In genomic region chr5:88236866-88237642, GRCh38 we compare ENCODE assay signal across 20 cellular contexts. TPM values are rescaled to one million over a fixed set of nuclear protein-coding genes. Genes with fewer than 3 reads are reported as not detected.
DNase-seq lines count a peak whose midpoint lies in the region; ATAC-seq and TF ChIP-seq lines count a peak whose summit lies in the region.
"Had no signal": no experiment of that assay in that cellular context is flagged by ENCODE, and none has a peak within 500 bp of the region (broad histone marks: within the 10 kb centered on the region; RNA-seq: fewer than 3 reads in every experiment).

No MANE protein-coding gene starts in this region.

- no peak for TF ChIP-seq CTCF in IMR-90 (conservative IDR thresholded peaks at IDR 0.05; ENCODE audit: low read depth, low read length)
- no peak for TF ChIP-seq CTCF in brain microvascular endothelial cell (IDR thresholded peaks at IDR 0.05; ENCODE audit: low read depth, low read length, missing control alignments)

- H3K36me3 ChIP-seq in IMR-90 (ENCODE audit: control insufficient read depth, insufficient read depth, low read length), result 0 out of 2 replicates have a peak, but pooled peaks cover 2% of the 10 kb centered on the region
- no peaks in the 10 kb centered on the region for H3K36me3 ChIP-seq in brain microvascular endothelial cell (replicated peaks)

- no peak overlapping the region for H3K18ac ChIP-seq in IMR-90 (ENCODE audit: low read depth, low read length)

- no peaks in the 10 kb centered on the region; the same call in 1 of the 2 replicates for H4K20me1 ChIP-seq in IMR-90 (ENCODE audit: insufficient read depth, low read length)

- no peak overlapping the region for H4K91ac ChIP-seq in IMR-90 (ENCODE audit: insufficient read depth, low read depth, low read length)

- no peak overlapping the region for H3K9ac ChIP-seq in IMR-90 (ENCODE audit: low read depth, low read length)

- H2BK15ac ChIP-seq in IMR-90 (ENCODE audit: low read depth, low read length), result no peak overlapping the region

- peak overlapping the region; percentile 27 for H2AFZ ChIP-seq in IMR-90 (replicated peaks; ENCODE audit: low read length, poor library complexity)

- in situ Hi-C loops in IMR-90 (cut with MboI; ENCODE audit: low sequenced_read_pairs) (no loop called here), brain microvascular endothelial cell (cut with HindIII; ENCODE audit: low pct_ligation_motif_present, low sequenced_read_pairs) (no loop called here)

- TF ChIP-seq POLR2A in IMR-90 (IDR thresholded peaks at IDR 0.05; ENCODE audit: low read depth, low read length), result no peak

- H3K27ac ChIP-seq in IMR-90 (ENCODE audit: insufficient read depth, low read length), result no peak overlapping the region
- no peak overlapping the region for H3K27ac ChIP-seq in brain microvascular endothelial cell
- H3K27ac ChIP-seq: coronary artery, epithelial cell of prostate, skin epidermis, upper lobe of right lung, VCaP had no signal

- no peak overlapping the region for H2AK5ac ChIP-seq in IMR-90 (ENCODE audit: low read depth, low read length)

- CTCF ChIA-PET in IMR-90 (lab: Yijun Ruan, JAX), result interaction anchor here (0.6 kb wide), 1 partner anchor 36 kb away, joined by 3 read pairs; no protein-coding TSS in a partner anchor

- no peak overlapping the region for H4K8ac ChIP-seq in IMR-90 (ENCODE audit: low read depth in 2 of 2, low read length in 2 of 2)

- WGBS in IMR-90 (ENCODE audit: extremely low coverage in 2 of 2, insufficient read length in 1 of 2), 2 experiments, result no CpG with 5 or more reads among the region's 1 CpG

- no peak overlapping the region for H2BK120ac ChIP-seq in IMR-90 (ENCODE audit: low read depth, low read length)

- H3K27ac Mint-ChIP-seq in activated naive CD8-positive, alpha-beta T cell, result peak overlapping the region; percentile 2
- no peak overlapping the region for H3K27ac Mint-ChIP-seq in activated naive CD8-positive, alpha-beta T cell treated with anti-CD3 and anti-CD28 coated beads for 36 hours
- H3K27ac Mint-ChIP-seq: IgD-negative memory B cell had no signal

- H3K9me1 ChIP-seq in IMR-90 (ENCODE audit: insufficient read depth, low read length), result no peaks in the 10 kb centered on the region

- intact Hi-C loops in IMR-90 (cut with micrococcal nuclease), result no loop called here

- H3K4me2 ChIP-seq in IMR-90 (ENCODE audit: low read depth, low read length), result no peak overlapping the region

- peaks cover 22% of the 10 kb centered on the region for H3K36me3 Mint-ChIP-seq in activated naive CD8-positive, alpha-beta T cell
- H3K36me3 Mint-ChIP-seq in activated naive CD8-positive, alpha-beta T cell treated with anti-CD3 and anti-CD28 coated beads for 36 hours, result peaks cover 30% of the 10 kb centered on the region

- no peak overlapping the region for H3K14ac ChIP-seq in IMR-90 (replicated peaks; ENCODE audit: low read depth, low read length)

- no peaks in the 10 kb centered on the region for H3K27me3 Mint-ChIP-seq in activated naive CD8-positive, alpha-beta T cell
- H3K27me3 Mint-ChIP-seq in activated naive CD8-positive, alpha-beta T cell treated with anti-CD3 and anti-CD28 coated beads for 36 hours, result no peaks in the 10 kb centered on the region
- H3K27me3 Mint-ChIP-seq: IgD-negative memory B cell had no signal

- H3K56ac ChIP-seq in IMR-90 (ENCODE audit: extremely low read depth, insufficient read depth, low read length), result no peak overlapping the region

- no peak overlapping the region for H4K5ac ChIP-seq in IMR-90 (ENCODE audit: low read depth, low read length)

- DNase-seq in activated naive CD8-positive, alpha-beta T cell treated with anti-CD3 and anti-CD28 coated beads for 36 hours, result no peak
- peak; percentile 58 for DNase-seq in IMR-90
- DNase-seq in brain microvascular endothelial cell, result peak; percentile 7
- peak; percentile 16 for DNase-seq in skeletal muscle cell (ENCODE audit: low read depth)
- DNase-seq in cerebellar cortex (ENCODE audit: low spot score), result no peak
- DNase-seq: Calu3; left cardiac atrium; mucosa of descending colon; NCI-H1417 treated with DMSO at 0.1 percent for 48 hours; NCI-H446; stimulated activated naive CD4-positive, alpha-beta T cell treated with Interleukin-2 at 50 U/mL for 16 hours; upper lobe of right lung had no signal

- H3K4me1 ChIP-seq in IMR-90 (ENCODE audit: control insufficient read depth, insufficient read depth, low read length), result no peaks in the 10 kb centered on the region
- H3K4me1 ChIP-seq: upper lobe of right lung had no signal

- peaks cover 10 to 13% of the 10 kb centered on the region in 2 experiments for H3K79me1 ChIP-seq in IMR-90 (ENCODE audit: low read depth in 1 of 2, low read length in 2 of 2)

- H2BK20ac ChIP-seq in IMR-90 (ENCODE audit: low read depth, low read length), result no peak overlapping the region

- no peaks in the 10 kb centered on the region for H3K9me3 ChIP-seq in IMR-90 (ENCODE audit: control insufficient read depth, insufficient read depth, low read length)
- H3K9me3 ChIP-seq: mucosa of descending colon, upper lobe of right lung had no signal

- TF ChIP-seq RAD21 in IMR-90 (IDR thresholded peaks at IDR 0.05; ENCODE audit: low read length), result no peak

- no TSS peak for BruUV-seq in IMR-90 (replicated peaks; lab: Mats Ljungman, UMichigan)

- H3K4ac ChIP-seq in IMR-90 (ENCODE audit: low read depth, low read length), result no peak overlapping the region

- H3K27me3 ChIP-seq in IMR-90 (ENCODE audit: control insufficient read depth, insufficient read depth, low read length) (no peaks in the 10 kb centered on the region), brain microvascular endothelial cell (replicated peaks) (no peaks in the 10 kb centered on the region)
- H3K27me3 ChIP-seq: upper lobe of right lung had no signal

- dilution Hi-C loops in IMR-90 (cut with HindIII; ENCODE audit: low sequenced_read_pairs, unreplicated experiment), result no loop called here

- H3K23ac ChIP-seq in IMR-90 (ENCODE audit: low read depth, low read length), result peak overlapping the region; percentile 24; the same call in 1 of the 2 replicates

- no peaks in the 10 kb centered on the region for H3K9me3 Mint-ChIP-seq in activated naive CD8-positive, alpha-beta T cell (ENCODE audit: low read depth)
- H3K9me3 Mint-ChIP-seq in activated naive CD8-positive, alpha-beta T cell treated with anti-CD3 and anti-CD28 coated beads for 36 hours, result no peaks in the 10 kb centered on the region
- H3K9me3 Mint-ChIP-seq: IgD-negative memory B cell had no signal

- peaks cover 10% of the 10 kb centered on the region for H3K4me1 Mint-ChIP-seq in activated naive CD8-positive, alpha-beta T cell (ENCODE audit: low read depth)
- peaks cover 10% of the 10 kb centered on the region for H3K4me1 Mint-ChIP-seq in activated naive CD8-positive, alpha-beta T cell treated with anti-CD3 and anti-CD28 coated beads for 36 hours

- H2AK9ac ChIP-seq in IMR-90 (replicated peaks; ENCODE audit: low read depth, low read length, poor library complexity), result peak overlapping the region; percentile 47

- POLR2A ChIA-PET in IMR-90 (lab: Charles Lee; ENCODE audit: unreplicated experiment), result no interaction called here

- H2BK5ac ChIP-seq in IMR-90 (ENCODE audit: low read depth, low read length, poor library complexity, severe bottlenecking), result no peak overlapping the region

- H3K4me3 Mint-ChIP-seq in activated naive CD8-positive, alpha-beta T cell, result no peak overlapping the region
- no peak overlapping the region for H3K4me3 Mint-ChIP-seq in activated naive CD8-positive, alpha-beta T cell treated with anti-CD3 and anti-CD28 coated beads for 36 hours
- H3K4me3 Mint-ChIP-seq: IgD-negative memory B cell had no signal

- no peak for ATAC-seq in IMR-90 (ENCODE audit: low read depth)
- no peak for ATAC-seq in HG03469 (IDR thresholded peaks at IDR 0.05; ENCODE audit: unreplicated experiment)
- ATAC-seq in GM21528 (IDR thresholded peaks at IDR 0.05; ENCODE audit: low FRiP score, unreplicated experiment), result no peak
- ATAC-seq: left cardiac atrium, mucosa of descending colon, upper lobe of right lung had no signal

- H3K4me3 ChIP-seq in IMR-90 (ENCODE audit: insufficient read depth, low read depth, low read length) (no peak overlapping the region), brain microvascular endothelial cell (ENCODE audit: low read depth, low read length) (no peak overlapping the region), skeletal muscle cell (ENCODE audit: low read depth, low read length) (no peak overlapping the region)
- H3K4me3 ChIP-seq: coronary artery, mucosa of descending colon, skin epidermis, upper lobe of right lung had no signal

TF ChIP-seq in IMR-90, 13 proteins besides CTCF, POLR2A, EP300 and RAD21:
- TF ChIP-seq FOS (IDR thresholded peaks at IDR 0.05; ENCODE audit: low read depth, low read length), result no peak
- TF ChIP-seq USF2 (IDR thresholded peaks at IDR 0.05; ENCODE audit: low read depth, low read length), result no peak
- TF ChIP-seq RFX5 (IDR thresholded peaks at IDR 0.05; ENCODE audit: low read depth, low read length), result no peak
- TF ChIP-seq RCOR1 (IDR thresholded peaks at IDR 0.05; ENCODE audit: insufficient replicate concordance, low read length), result no peak
TF ChIP-seq in IMR-90: peak in this region for 0.

RNA-seq across cellular contexts. Expression of gene TMEM161B, which starts 31.6 kb away (rescaled TPM):
- total RNA-seq in activated naive CD8-positive, alpha-beta T cell treated with anti-CD3 and anti-CD28 coated beads for 36 hours, result 10 to 100 TPM; 21.0 to 22.0 TPM
- total RNA-seq in IMR-90 (2012; rRNA removed), result 9.3 and 13.6 TPM in 2 replicates
- 4.7 and 7.4 TPM in 2 replicates for polyA plus RNA-seq in IMR-90 (2012; rRNA removed)
- polyA plus RNA-seq in IMR-90 (2012; cell fraction: cytosol; rRNA removed), result 0.60 and 0.70 TPM in 2 replicates
- 1.8 and 22.1 TPM in 2 replicates for polyA plus RNA-seq in IMR-90 (2012; cell fraction: nucleus; rRNA removed; ENCODE audit: low replicate concordance)

Comparison
In these comparisons a context has a peak if more than half of its experiments do, and no peak if none do; other contexts are left out.
1. DNase-seq: peak in IMR-90 (single experiment), brain microvascular endothelial cell (single experiment) and skeletal muscle cell (single experiment); none in activated naive CD8-positive, alpha-beta T cell treated with anti-CD3 and anti-CD28 coated beads for 36 hours (single experiment) and cerebellar cortex (single experiment).